Comparison of ENCODE assay signal across 8 cellular contexts in the genomic region with DNA sequence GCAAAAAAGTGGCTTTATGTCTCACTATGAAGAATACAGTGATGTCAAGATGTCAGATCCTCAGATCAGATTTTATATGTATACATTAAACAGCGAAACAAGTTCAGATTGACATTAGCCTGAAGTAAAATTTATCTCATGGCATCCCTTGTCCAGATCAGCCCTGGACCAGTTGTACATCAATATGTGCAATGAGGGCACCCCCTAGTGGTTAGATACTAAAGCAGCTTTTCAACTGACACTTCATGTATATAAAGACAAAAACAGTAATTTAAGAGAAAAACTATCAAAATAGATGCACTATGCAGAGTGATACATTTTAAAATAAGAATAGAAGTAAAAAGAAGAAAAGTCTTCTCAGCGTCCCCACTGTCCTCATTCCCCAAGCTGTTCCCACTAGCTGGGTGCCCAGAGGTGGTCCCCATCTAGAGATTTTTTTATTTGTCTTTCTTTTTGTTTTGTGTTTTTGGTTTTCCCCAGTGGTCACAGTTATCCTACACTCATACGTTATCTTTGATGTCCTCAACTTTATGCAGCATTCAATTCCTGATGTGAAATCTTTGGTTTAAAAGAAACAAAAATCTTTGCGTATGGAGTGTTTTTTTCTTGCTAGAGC.
DNase-seq lines count a peak whose midpoint lies in the region; ATAC-seq, FAIRE-seq and TF ChIP-seq lines count a peak whose summit lies in the region.

No MANE protein-coding gene starts in this region.

- H3K9ac ChIP-seq in IMR-90 (ENCODE audit: low read depth, low read length) = no peak overlapping the region
- H3K9ac ChIP-seq in H1 (replicated peaks in 1 of 4; ENCODE audit: extremely low read depth in 1 of 4, low read depth in 3 of 4, low read length in 3 of 4) = no peak overlapping the region

- POLR2A ChIA-PET in IMR-90 (lab: Charles Lee; ENCODE audit: unreplicated experiment) (no interaction called here), H1 (lab: Charles Lee; ENCODE audit: partially characterized antibody) (no interaction called here)
- POLR2A ChIA-PET in CD8-positive, alpha-beta T cell (lab: Charles Lee) = no interaction called here

- peak; percentile 73 for FAIRE-seq in H1 (lab: Jason Lieb, UNC)

- no peaks in the 10 kb centered on the region for H3K9me1 ChIP-seq in IMR-90 (ENCODE audit: insufficient read depth, low read length)

- H2AK9ac ChIP-seq in IMR-90 (replicated peaks; ENCODE audit: low read depth, low read length, poor library complexity) = no peak overlapping the region

- no CpG with 5 or more reads among the region's 4 CpGs for WGBS in IMR-90 (ENCODE audit: extremely low coverage in 2 of 2, insufficient read length in 1 of 2), 2 experiments
- 54% methylated on average over 4 of the region's 4 CpGs; no CpG with 5 or more reads in 1 of the 2 experiments for WGBS in H1 (ENCODE audit: extremely low coverage in 1 of 2, insufficient coverage in 1 of 2, insufficient read length in 1 of 2, insufficient replicate concordance in 2 of 2, low coverage in 1 of 2, low lambda C conversion rate in 2 of 2, missing lambda C conversion rate in 1 of 2), 2 experiments

- CTCF ChIA-PET in IMR-90 (lab: Yijun Ruan, JAX) (interaction anchor here (0.8 to 1.6 kb wide), 4 partner anchors 845 to 1847 kb away, joined by 3 to 7 read pairs (median 4); no protein-coding TSS in a partner anchor), H1 (lab: Charles Lee; ENCODE audit: partially characterized antibody) (interaction anchor here (0.6 to 1.8 kb wide), 11 partner anchors 11 to 1375 kb away, joined by 3 to 5 read pairs (median 3); no protein-coding TSS in a partner anchor)
- CTCF ChIA-PET in CD8-positive, alpha-beta T cell (lab: Charles Lee) = no interaction called here
- CTCF ChIA-PET in activated CD8-positive, alpha-beta memory T cell treated with anti-CD3 and anti-CD28 coated beads, Interleukin-2, amount 10 ng/mL, durations not matched to agents 7 days and 5 days (lab: Charles Lee) = interaction anchor here (0.9 to 2.2 kb wide), 3 partner anchors 12 to 845 kb away, joined by 3 to 8 read pairs (median 3); no protein-coding TSS in a partner anchor

- DNase-seq in EL = peak; percentile 70
- peak; percentile 58 for DNase-seq in IMR-90
- DNase-seq in OCI-M1 (lab: John Stamatoyannopoulos, UW) = peak; percentile 83
- peak in 1 of 2 experiments; percentile 5 for DNase-seq in H1 (ENCODE audit: low read depth in 1 of 2, low spot score in 2 of 2)
- DNase-seq in mucosa of gallbladder (ENCODE audit: low spot score) = peak; percentile 46
- DNase-seq in CD8-positive, alpha-beta T cell = no peak
- DNase-seq in activated CD8-positive, alpha-beta memory T cell treated with anti-CD3 and anti-CD28 coated beads, Interleukin-2, amount 10 ng/mL, durations not matched to agents 7 days and 5 days = no peak

- no peak overlapping the region for H3K27ac Mint-ChIP-seq in CD8-positive, alpha-beta T cell
- no peak overlapping the region for H3K27ac Mint-ChIP-seq in activated CD8-positive, alpha-beta memory T cell treated with anti-CD3 and anti-CD28 coated beads, Interleukin-2, amount 10 ng/mL, durations not matched to agents 7 days and 5 days

- H3K4me3 ChIP-seq in IMR-90 (ENCODE audit: insufficient read depth, low read depth, low read length) = no peak overlapping the region
- no peak overlapping the region for H3K4me3 ChIP-seq in H1 (ENCODE audit: extremely low read depth in 1 of 4, insufficient read depth in 2 of 4, low read depth in 3 of 4, low read length in 4 of 4)
- no peak overlapping the region for H3K4me3 ChIP-seq in CD8-positive, alpha-beta T cell (ENCODE audit: low read depth, low read length)

- H3K23ac ChIP-seq in IMR-90 (ENCODE audit: low read depth, low read length) = no peak overlapping the region
- no peak overlapping the region for H3K23ac ChIP-seq in H1 (ENCODE audit: insufficient read length)

- no peak overlapping the region for H2AK5ac ChIP-seq in IMR-90 (ENCODE audit: low read depth, low read length)
- H2AK5ac ChIP-seq in H1 (ENCODE audit: low read depth, low read length) = no peak overlapping the region

- TF ChIP-seq CTCF in IMR-90 (conservative IDR thresholded peaks at IDR 0.05; ENCODE audit: low read depth, low read length) (peak; percentile 77), H1 (IDR thresholded peaks at IDR 0.05; ENCODE audit: control extremely low read depth in 1 of 3, insufficient read depth in 1 of 3, low read depth in 1 of 3, low read length in 3 of 3) (peak in 2 of 3 experiments; percentile 48 to 66; a peak in 3 of 4 replicates)
- no peak for TF ChIP-seq CTCF in CD8-positive, alpha-beta T cell (IDR thresholded peaks at IDR 0.05)

- no peaks in the 10 kb centered on the region for H3K27me3 Mint-ChIP-seq in CD8-positive, alpha-beta T cell (ENCODE audit: low read depth)
- no peaks in the 10 kb centered on the region for H3K27me3 Mint-ChIP-seq in activated CD8-positive, alpha-beta memory T cell treated with anti-CD3 and anti-CD28 coated beads, Interleukin-2, amount 10 ng/mL, durations not matched to agents 7 days and 5 days

- H3K36me3 ChIP-seq in IMR-90 (ENCODE audit: control insufficient read depth, insufficient read depth, low read length) = no peaks in the 10 kb centered on the region
- H3K36me3 ChIP-seq in H1 (ENCODE audit: control insufficient read depth in 2 of 4, insufficient read depth in 4 of 4, low read length in 3 of 4) = no peaks in the 10 kb centered on the region
- no peaks in the 10 kb centered on the region for H3K36me3 ChIP-seq in CD8-positive, alpha-beta T cell (ENCODE audit: insufficient read depth, low read length)

- no peak overlapping the region for H3K27ac ChIP-seq in IMR-90 (ENCODE audit: insufficient read depth, low read length)
- H3K27ac ChIP-seq in H1 (ENCODE audit: low read depth, low read length) = no peak overlapping the region
- no peak overlapping the region for H3K27ac ChIP-seq in CD8-positive, alpha-beta T cell (ENCODE audit: low read depth, low read length)

- no peaks in the 10 kb centered on the region for H3K9me3 ChIP-seq in IMR-90 (ENCODE audit: control insufficient read depth, insufficient read depth, low read length)
- 0 out of 4 replicates have a peak, but pooled peaks cover 0 to 3% of the 10 kb centered on the region in 2 experiments for H3K9me3 ChIP-seq in H1 (ENCODE audit: insufficient read depth in 2 of 2, low read depth in 1 of 2, low read length in 1 of 2)
- H3K9me3 ChIP-seq in CD8-positive, alpha-beta T cell (ENCODE audit: low read length) = no peaks in the 10 kb centered on the region

- dilution Hi-C loops in IMR-90 (cut with HindIII; ENCODE audit: low sequenced_read_pairs, unreplicated experiment) = no loop called here

- intact Hi-C loops in IMR-90 (cut with micrococcal nuclease) = loop anchor here (1.0 to 10.0 kb wide), 3 partner anchors 845 to 1503 kb away; no protein-coding TSS in a partner anchor
- intact Hi-C loops in CD8-positive, alpha-beta T cell (cut with DNase I, micrococcal nuclease) = no loop called here

- H3K14ac ChIP-seq in IMR-90 (replicated peaks; ENCODE audit: low read depth, low read length) (no peak overlapping the region), H1 (ENCODE audit: insufficient read length) (no peak overlapping the region)

- H3K36me3 Mint-ChIP-seq in CD8-positive, alpha-beta T cell = no peaks in the 10 kb centered on the region
- H3K36me3 Mint-ChIP-seq in activated CD8-positive, alpha-beta memory T cell treated with anti-CD3 and anti-CD28 coated beads, Interleukin-2, amount 10 ng/mL, durations not matched to agents 7 days and 5 days = no peaks in the 10 kb centered on the region

- peaks cover 3% of the 10 kb centered on the region for H3K9me3 Mint-ChIP-seq in CD8-positive, alpha-beta T cell
- H3K9me3 Mint-ChIP-seq in activated CD8-positive, alpha-beta memory T cell treated with anti-CD3 and anti-CD28 coated beads, Interleukin-2, amount 10 ng/mL, durations not matched to agents 7 days and 5 days (ENCODE audit: low read depth) = peaks cover under 1% of the 10 kb centered on the region

- ATAC-seq in GM19468 (IDR thresholded peaks at IDR 0.05; ENCODE audit: extremely low read depth, unreplicated experiment) (peak; percentile 64), IMR-90 (ENCODE audit: low read depth) (peak; percentile 71)
- no peak for ATAC-seq in CD8-positive, alpha-beta T cell
- ATAC-seq in activated CD8-positive, alpha-beta memory T cell treated with anti-CD3 and anti-CD28 coated beads, Interleukin-2, amount 10 ng/mL, durations not matched to agents 7 days and 5 days = no peak

- no peak overlapping the region for H3K4ac ChIP-seq in IMR-90 (ENCODE audit: low read depth, low read length)
- no peak overlapping the region for H3K4ac ChIP-seq in H1 (replicated peaks; ENCODE audit: insufficient read length, low read depth, low read length)

- in situ Hi-C loops in IMR-90 (cut with MboI; ENCODE audit: low sequenced_read_pairs) = loop anchor here (25.0 kb wide), 3 partner anchors 854 to 1354 kb away; no protein-coding TSS in a partner anchor

- H2BK120ac ChIP-seq in IMR-90 (ENCODE audit: low read depth, low read length) = no peak overlapping the region
- no peak overlapping the region for H2BK120ac ChIP-seq in H1 (replicated peaks; ENCODE audit: low read depth, low read length)

- H3K56ac ChIP-seq in IMR-90 (ENCODE audit: extremely low read depth, insufficient read depth, low read length) = no peak overlapping the region
- H3K56ac ChIP-seq in H1 (replicated peaks; ENCODE audit: insufficient read length, low read depth, low read length) = no peak overlapping the region

- H2BK15ac ChIP-seq in IMR-90 (ENCODE audit: low read depth, low read length) = no peak overlapping the region
- no peak overlapping the region for H2BK15ac ChIP-seq in H1 (ENCODE audit: low read length)

- H2BK20ac ChIP-seq in IMR-90 (ENCODE audit: low read depth, low read length) (no peak overlapping the region), H1 (ENCODE audit: low read length) (no peak overlapping the region)

- no TSS peak for BruUV-seq in IMR-90 (replicated peaks; lab: Mats Ljungman, UMichigan)

- H4K20me1 ChIP-seq in IMR-90 (ENCODE audit: insufficient read depth, low read length) = no peaks in the 10 kb centered on the region
- no peaks in the 10 kb centered on the region for H4K20me1 ChIP-seq in H1 (replicated peaks in 1 of 2; ENCODE audit: control insufficient read depth in 1 of 2, insufficient read depth in 2 of 2, low read length in 2 of 2)

- H4K5ac ChIP-seq in IMR-90 (ENCODE audit: low read depth, low read length) = no peak overlapping the region
- H4K5ac ChIP-seq in H1 (ENCODE audit: insufficient read length, low read depth, low read length) = no peak overlapping the region

- no peak overlapping the region for H3K4me3 Mint-ChIP-seq in CD8-positive, alpha-beta T cell
- H3K4me3 Mint-ChIP-seq in activated CD8-positive, alpha-beta memory T cell treated with anti-CD3 and anti-CD28 coated beads, Interleukin-2, amount 10 ng/mL, durations not matched to agents 7 days and 5 days = no peak overlapping the region

- no peak overlapping the region for H2AFZ ChIP-seq in IMR-90 (replicated peaks; ENCODE audit: low read length, poor library complexity)
- H2AFZ ChIP-seq in H1 (ENCODE audit: low read length) = no peak overlapping the region

- H2BK5ac ChIP-seq in IMR-90 (ENCODE audit: low read depth, low read length, poor library complexity, severe bottlenecking) = no peak overlapping the region
- no peak overlapping the region for H2BK5ac ChIP-seq in H1 (ENCODE audit: low read depth, low read length)

- H3K23me2 ChIP-seq in H1 (ENCODE audit: low read depth, low read length) = no peaks in the 10 kb centered on the region

- TF ChIP-seq POLR2A in IMR-90 (IDR thresholded peaks at IDR 0.05; ENCODE audit: low read depth, low read length) = no peak
- no peak for TF ChIP-seq POLR2A in H1 (IDR thresholded peaks at IDR 0.05; ENCODE audit: control extremely low read depth in 1 of 2, low read depth in 2 of 2, low read length in 2 of 2)

- H3K18ac ChIP-seq in IMR-90 (ENCODE audit: low read depth, low read length) (no peak overlapping the region), H1 (ENCODE audit: extremely low read depth, low read length) (no peak overlapping the region)

- no peak overlapping the region for H3K4me2 ChIP-seq in IMR-90 (ENCODE audit: low read depth, low read length)
- no peak overlapping the region for H3K4me2 ChIP-seq in H1 (ENCODE audit: insufficient read depth in 1 of 2, low read depth in 2 of 2, low read length in 2 of 2)

- H4K8ac ChIP-seq in IMR-90 (ENCODE audit: low read depth in 2 of 2, low read length in 2 of 2) (no peak overlapping the region), H1 (ENCODE audit: extremely low read depth, insufficient read depth, low read length) (no peak overlapping the region)

- no peak for TF ChIP-seq EP300 in H1 (IDR thresholded peaks at IDR 0.05; ENCODE audit: borderline replicate concordance in 1 of 2, low read depth in 2 of 2, low read length in 2 of 2)

- H4K91ac ChIP-seq in IMR-90 (ENCODE audit: insufficient read depth, low read depth, low read length) (no peak overlapping the region), H1 (replicated peaks; ENCODE audit: insufficient read length, low read length) (no peak overlapping the region)

- H3K4me1 ChIP-seq in IMR-90 (ENCODE audit: control insufficient read depth, insufficient read depth, low read length) (no peaks in the 10 kb centered on the region), H1 (replicated peaks in 1 of 4; ENCODE audit: control insufficient read depth in 3 of 4, insufficient read depth in 4 of 4, low read length in 3 of 4) (0 out of 7 replicates have a peak, but pooled peaks cover 0 to 2% (median 0%) of the 10 kb centered on the region in 4 experiments)
- H3K4me1 ChIP-seq in CD8-positive, alpha-beta T cell (ENCODE audit: insufficient read depth, low read length) = no peaks in the 10 kb centered on the region

- TF ChIP-seq RAD21 in IMR-90 (IDR thresholded peaks at IDR 0.05; ENCODE audit: low read length) (peak; percentile 83), H1 (IDR thresholded peaks at IDR 0.05 in 1 of 2, conservative IDR thresholded peaks at IDR 0.05 in 1 of 2; ENCODE audit: low read depth in 2 of 2, low read length in 2 of 2) (peak; percentile 87 to 92)

- no peaks in the 10 kb centered on the region for H3K27me3 ChIP-seq in IMR-90 (ENCODE audit: control insufficient read depth, insufficient read depth, low read length)
- H3K27me3 ChIP-seq in H1 (replicated peaks in 1 of 4; ENCODE audit: control insufficient read depth in 3 of 4, extremely low read depth in 1 of 4, insufficient read depth in 3 of 4, low read length in 3 of 4) = no peaks in the 10 kb centered on the region
- no peaks in the 10 kb centered on the region for H3K27me3 ChIP-seq in CD8-positive, alpha-beta T cell (ENCODE audit: insufficient read depth, low read length)

- H3K4me1 Mint-ChIP-seq in CD8-positive, alpha-beta T cell (ENCODE audit: low read depth) = no peaks in the 10 kb centered on the region
- no peaks in the 10 kb centered on the region for H3K4me1 Mint-ChIP-seq in activated CD8-positive, alpha-beta memory T cell treated with anti-CD3 and anti-CD28 coated beads, Interleukin-2, amount 10 ng/mL, durations not matched to agents 7 days and 5 days

- no peak overlapping the region for H2BK12ac ChIP-seq in H1 (ENCODE audit: low read depth, low read length)

- no peaks in the 10 kb centered on the region for H3K79me2 ChIP-seq in H1 (ENCODE audit: control insufficient read depth in 1 of 2, insufficient read depth in 2 of 2, low read length in 2 of 2)

- H3K79me1 ChIP-seq in IMR-90 (ENCODE audit: low read depth in 1 of 2, low read length in 2 of 2) (no peaks in the 10 kb centered on the region), H1 (ENCODE audit: low read depth, low read length) (no peaks in the 10 kb centered on the region)

Comparison
In these comparisons a context has a peak if more than half of its experiments do, and no peak if none do; other contexts are left out.
1. DNase-seq: peak in EL (single experiment), IMR-90 (single experiment), OCI-M1 (single experiment) and mucosa of gallbladder (single experiment); none in CD8-positive, alpha-beta T cell (0 of 7) and activated CD8-positive, alpha-beta memory T cell treated with anti-CD3 and anti-CD28 coated beads, Interleukin-2, amount 10 ng/mL, durations not matched to agents 7 days and 5 days (single experiment).
2. ATAC-seq: peak in GM19468 (single experiment) and IMR-90 (single experiment); none in CD8-positive, alpha-beta T cell (single experiment) and activated CD8-positive, alpha-beta memory T cell treated with anti-CD3 and anti-CD28 coated beads, Interleukin-2, amount 10 ng/mL, durations not matched to agents 7 days and 5 days (single experiment).